In the genomic region with DNA sequence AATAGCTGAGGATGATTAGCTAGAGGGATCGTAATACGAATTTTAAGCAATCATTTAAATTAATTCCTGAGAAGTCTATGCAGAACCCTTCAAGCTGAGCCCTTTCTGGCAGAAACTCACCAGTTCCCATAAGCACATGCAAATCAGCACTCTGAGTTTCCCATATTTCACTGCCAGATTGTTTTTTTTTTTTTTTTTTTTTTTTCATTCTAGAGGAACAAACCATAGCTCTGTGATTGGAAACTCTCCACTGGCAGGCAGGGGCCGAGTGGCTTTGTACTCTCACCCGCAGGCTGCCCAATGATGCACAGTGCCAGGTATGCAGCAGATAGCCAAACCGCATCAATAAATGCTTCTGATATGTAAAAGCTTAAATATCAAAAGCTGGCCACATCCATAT, we compare ENCODE assay signal across 18 cellular contexts.
"Had no signal": no experiment of that assay in that cellular context is flagged by ENCODE, and none has a peak within 500 bp of the region (broad histone marks: within the 10 kb centered on the region; RNA-seq: fewer than 3 reads in every experiment).

No MANE protein-coding gene starts in this region.

- DNase-seq: KBM-7, NCI-H1105, NCI-H1417, NCI-H1436 treated with DMSO at 0.1 percent for 48 hours, NCI-H1694, NCI-H1930, NCI-H2081, NCI-H2107, NCI-H2227 treated with DMSO at 0.1 percent for 48 hours, NCI-H446, NCI-H510A, NCI-H524 treated with DMSO at 0.1 percent for 48 hours, NCI-H69, NCI-H774, PC-3, SHP77, SK-N-SH, SW 1271 had no signal
